ENCODE assay signal across 2 cellular contexts in genomic region chr11:35085766-35086165, GRCh38.
TF ChIP-seq lines count a peak whose summit lies in the region.

No MANE protein-coding gene starts in this region.

TF ChIP-seq in HepG2, 621 proteins besides CTCF, POLR2A, EP300 and RAD21:
- no peak for TF ChIP-seq KLF12 (CRISPR knock-in tag; IDR thresholded peaks at IDR 0.05; ENCODE audit: borderline replicate concordance)
- no peak for TF ChIP-seq HOXA3 (CRISPR knock-in tag; IDR thresholded peaks at IDR 0.05)
- no peak for TF ChIP-seq ZNF431 (CRISPR knock-in tag; IDR thresholded peaks at IDR 0.05; ENCODE audit: borderline replicate concordance, low read depth)
- peak; percentile 41 to 42; a peak in 2 of 4 replicates for TF ChIP-seq MAFK (conservative IDR thresholded peaks at IDR 0.05 in 1 of 2, IDR thresholded peaks at IDR 0.05 in 1 of 2; ENCODE audit: low read length in 2 of 2)
- TF ChIP-seq ZNF614 (CRISPR knock-in tag; IDR thresholded peaks at IDR 0.05; ENCODE audit: borderline replicate concordance), result no peak

TF ChIP-seq in K562, 482 proteins besides CTCF, POLR2A, EP300 and RAD21:
- TF ChIP-seq ZNF316 (IDR thresholded peaks at IDR 0.05), result peak; percentile 61; the same call in 1 of the 2 replicates
- TF ChIP-seq ZBTB40 (IDR thresholded peaks at IDR 0.05), result no peak
- TF ChIP-seq ZBTB40 (CRISPR knock-in tag; IDR thresholded peaks at IDR 0.05), result no peak
- peak; percentile 73 for TF ChIP-seq MAFG (tag; conservative IDR thresholded peaks at IDR 0.05)
- TF ChIP-seq TRIM25 (IDR thresholded peaks at IDR 0.05; ENCODE audit: borderline replicate concordance), result no peak
- TF ChIP-seq C11orf30 (IDR thresholded peaks at IDR 0.05; ENCODE audit: low read depth), result peak; percentile 46
